In the genomic region with DNA sequence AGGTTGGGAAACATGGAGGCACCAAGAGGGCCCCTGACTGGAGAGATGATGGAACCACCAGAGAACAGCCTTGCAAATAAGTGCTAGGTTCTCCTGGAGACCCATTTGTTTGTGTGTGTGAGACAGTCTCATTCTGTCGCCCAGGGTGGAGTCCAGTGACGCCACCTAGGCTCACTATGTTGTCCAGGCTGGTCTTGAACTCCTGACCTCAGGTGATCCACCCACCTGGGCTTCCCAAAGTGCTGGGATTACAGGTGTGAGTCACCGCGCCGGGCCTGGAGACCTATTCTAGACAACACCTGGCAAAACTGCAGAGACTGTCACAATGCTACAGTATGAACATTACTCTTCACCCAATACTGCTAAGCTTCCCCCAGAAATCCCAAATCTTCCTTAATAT, we compare ENCODE assay signal across 10 cellular contexts. TPM values are rescaled to one million over a fixed set of nuclear protein-coding genes. Genes with fewer than 3 reads are reported as not detected.
DNase-seq lines count a peak whose midpoint lies in the region; ATAC-seq, FAIRE-seq and TF ChIP-seq lines count a peak whose summit lies in the region.
"Had no signal": no experiment of that assay in that cellular context is flagged by ENCODE, and none has a peak within 500 bp of the region (broad histone marks: within the 10 kb centered on the region; RNA-seq: fewer than 3 reads in every experiment).

No MANE protein-coding gene starts in this region.

- TF ChIP-seq CTCF in gastroesophageal sphincter (IDR thresholded peaks at IDR 0.05): no peak

- POLR2A ChIA-PET in activated CD4-positive, alpha-beta memory T cell treated with anti-CD3 and anti-CD28 coated beads, Interleukin-2, amount 10 ng/mL, durations not matched to agents 7 days and 5 days (lab: Charles Lee): interaction anchor here (0.6 to 3.5 kb wide), 5 partner anchors 11 to 67 kb away, joined by 4 to 26 read pairs (median 8); partner anchors contain the start of genes CCDC137, MRPL12 and OXLD1

- H3K4me3 ChIP-seq in right cardiac atrium (ENCODE audit: low read length) (peak overlapping the region; percentile 88), small intestine (ENCODE audit: low read depth in 1 of 2, low read length in 2 of 2) (peak overlapping the region in 1 of 2 donors; percentile 69), gastroesophageal sphincter (peak overlapping the region in 1 of 2 donors; percentile 75)

- H3K36me3 ChIP-seq in small intestine (ENCODE audit: control insufficient read depth in 2 of 2, insufficient read depth in 2 of 2, low read length in 2 of 2): no peaks in the 10 kb centered on the region
- H3K36me3 ChIP-seq in gastroesophageal sphincter: no peaks in the 10 kb centered on the region

- no peak overlapping the region for H3K27ac ChIP-seq in right cardiac atrium (ENCODE audit: low read length)
- no peak overlapping the region for H3K27ac ChIP-seq in small intestine (ENCODE audit: low read depth in 1 of 2, low read length in 1 of 2)
- peak overlapping the region in 1 of 4 donors; percentile 90 for H3K27ac ChIP-seq in gastroesophageal sphincter

- no peak for DNase-seq in T-helper 2 cell treated with Interferon-gamma antibody and Interleukin-4, amounts not matched to agents 5 μg/mL and 100 μg/mL, for 36 hours (ENCODE audit: low spot score)
- DNase-seq in T-helper 2 cell (no peak), right cardiac atrium (no peak), small intestine (peak; percentile 38), NCI-H446 treated with DMSO at 0.1 percent for 48 hours (lab: John Stamatoyannopoulos, UW) (no peak), amygdala (lab: John Stamatoyannopoulos, UW) (no peak)
- DNase-seq in activated CD4-positive, alpha-beta memory T cell treated with anti-CD3 and anti-CD28 coated beads, Interleukin-2, amount 10 ng/mL, durations not matched to agents 7 days and 5 days: no peak
- DNase-seq: NCI-H187 had no signal

- H3K9me3 ChIP-seq in right cardiac atrium (ENCODE audit: control insufficient read depth, low read length): no peaks in the 10 kb centered on the region
- no peaks in the 10 kb centered on the region for H3K9me3 ChIP-seq in small intestine (ENCODE audit: control insufficient read depth, low read depth)
- no peaks in the 10 kb centered on the region for H3K9me3 ChIP-seq in gastroesophageal sphincter

- WGBS in right cardiac atrium: 93% methylated on average over 5 of the region's 5 CpGs
- 50 to 81% (median 60%) methylated on average over 5 of the region's 5 CpGs for WGBS in small intestine, 3 donors
- 100% methylated on average over 2 of the region's 5 CpGs; no CpG with 5 or more reads in 1 of the 2 donors for WGBS in gastroesophageal sphincter (ENCODE audit: low coverage in 1 of 2), 2 donors

- peak overlapping the region; percentile 10 for H3K27ac Mint-ChIP-seq in T-helper 2 cell treated with Interferon-gamma antibody and Interleukin-4, amounts not matched to agents 5 μg/mL and 100 μg/mL, for 36 hours
- H3K27ac Mint-ChIP-seq in activated CD4-positive, alpha-beta memory T cell treated with anti-CD3 and anti-CD28 coated beads, Interleukin-2, amount 10 ng/mL, durations not matched to agents 7 days and 5 days: peak overlapping the region; percentile 83

- FAIRE-seq in small intestine (lab: Jason Lieb, UNC): no peak

- peaks cover 12% of the 10 kb centered on the region for H3K36me3 Mint-ChIP-seq in T-helper 2 cell treated with Interferon-gamma antibody and Interleukin-4, amounts not matched to agents 5 μg/mL and 100 μg/mL, for 36 hours (ENCODE audit: low read depth)
- peaks cover 16% of the 10 kb centered on the region for H3K36me3 Mint-ChIP-seq in activated CD4-positive, alpha-beta memory T cell treated with anti-CD3 and anti-CD28 coated beads, Interleukin-2, amount 10 ng/mL, durations not matched to agents 7 days and 5 days (ENCODE audit: low read depth)

- no peak for TF ChIP-seq EP300 in gastroesophageal sphincter (IDR thresholded peaks at IDR 0.05)

- H3K4me1 ChIP-seq in right cardiac atrium (ENCODE audit: control insufficient read depth, insufficient read depth, low read length) (peaks cover 4% of the 10 kb centered on the region), small intestine (ENCODE audit: control insufficient read depth in 2 of 2, insufficient read depth in 1 of 2, low read depth in 1 of 2, low read length in 1 of 2) (peaks cover 0 to 3% of the 10 kb centered on the region in 2 donors), gastroesophageal sphincter (peaks cover 3 to 43% (median 13%) of the 10 kb centered on the region in 3 donors)

- H3K4me1 Mint-ChIP-seq in T-helper 2 cell treated with Interferon-gamma antibody and Interleukin-4, amounts not matched to agents 5 μg/mL and 100 μg/mL, for 36 hours (ENCODE audit: low read depth): peaks cover 11% of the 10 kb centered on the region
- peaks cover 27% of the 10 kb centered on the region for H3K4me1 Mint-ChIP-seq in activated CD4-positive, alpha-beta memory T cell treated with anti-CD3 and anti-CD28 coated beads, Interleukin-2, amount 10 ng/mL, durations not matched to agents 7 days and 5 days

- intact Hi-C loops in right cardiac atrium (cut with DNase I): no loop called here

- no peaks in the 10 kb centered on the region for H3K27me3 Mint-ChIP-seq in T-helper 2 cell treated with Interferon-gamma antibody and Interleukin-4, amounts not matched to agents 5 μg/mL and 100 μg/mL, for 36 hours (ENCODE audit: low read depth)
- H3K27me3 Mint-ChIP-seq in activated CD4-positive, alpha-beta memory T cell treated with anti-CD3 and anti-CD28 coated beads, Interleukin-2, amount 10 ng/mL, durations not matched to agents 7 days and 5 days: no peaks in the 10 kb centered on the region

- CTCF ChIA-PET in activated CD4-positive, alpha-beta memory T cell treated with anti-CD3 and anti-CD28 coated beads, Interleukin-2, amount 10 ng/mL, durations not matched to agents 7 days and 5 days (lab: Charles Lee): interaction anchor here (1.2 kb wide), 1 partner anchor 384 kb away, joined by 3 read pairs; no protein-coding TSS in a partner anchor

- H3K4me3 Mint-ChIP-seq in T-helper 2 cell treated with Interferon-gamma antibody and Interleukin-4, amounts not matched to agents 5 μg/mL and 100 μg/mL, for 36 hours: peak overlapping the region; percentile 99
- H3K4me3 Mint-ChIP-seq in activated CD4-positive, alpha-beta memory T cell treated with anti-CD3 and anti-CD28 coated beads, Interleukin-2, amount 10 ng/mL, durations not matched to agents 7 days and 5 days: peak overlapping the region; percentile 98

- H3K27me3 ChIP-seq in right cardiac atrium (ENCODE audit: control insufficient read depth, insufficient read depth) (no peaks in the 10 kb centered on the region), small intestine (ENCODE audit: control insufficient read depth in 2 of 2, insufficient read depth in 2 of 2, low read length in 2 of 2) (no peaks in the 10 kb centered on the region), gastroesophageal sphincter (no peaks in the 10 kb centered on the region)

- no peak for TF ChIP-seq POLR2A in gastroesophageal sphincter (IDR thresholded peaks at IDR 0.05)

- H3K9me3 Mint-ChIP-seq in T-helper 2 cell treated with Interferon-gamma antibody and Interleukin-4, amounts not matched to agents 5 μg/mL and 100 μg/mL, for 36 hours: no peaks in the 10 kb centered on the region
- H3K9me3 Mint-ChIP-seq in activated CD4-positive, alpha-beta memory T cell treated with anti-CD3 and anti-CD28 coated beads, Interleukin-2, amount 10 ng/mL, durations not matched to agents 7 days and 5 days: no peaks in the 10 kb centered on the region

- ATAC-seq in right cardiac atrium: no peak
- no peak for ATAC-seq in gastroesophageal sphincter

RNA-seq across cellular contexts. Expression of gene NPLOC4, which starts 1.5 kb away (rescaled TPM):
- 10 to 100 TPM; 84.6 to 89.0 TPM for total RNA-seq in activated CD4-positive, alpha-beta memory T cell treated with anti-CD3 and anti-CD28 coated beads, Interleukin-2, amount 10 ng/mL, durations not matched to agents 7 days and 5 days
- total RNA-seq in right cardiac atrium: 100 to 1,000 TPM in 1 of 4 donors, 10 to 100 TPM in 3; 83.5 to 106 (median 89.5) TPM
- polyA plus RNA-seq in right cardiac atrium: 36.8 TPM
- 10 to 100 TPM; 33.0 to 34.4 (median 33.8) TPM for polyA plus RNA-seq in small intestine
- 10 to 100 TPM; 49.5 to 83.8 (median 58.0) TPM for total RNA-seq in gastroesophageal sphincter

RNA-seq across cellular contexts. Expression of gene TSPAN10, which starts 1.6 kb away (rescaled TPM):
- total RNA-seq in activated CD4-positive, alpha-beta memory T cell treated with anti-CD3 and anti-CD28 coated beads, Interleukin-2, amount 10 ng/mL, durations not matched to agents 7 days and 5 days: under 1 TPM; 0.38 to 0.43 TPM
- total RNA-seq in right cardiac atrium (under 1 TPM in 2 of 4 donors, not detected in 2; 0.24 to 0.31 TPM), gastroesophageal sphincter (under 1 TPM in 3 of 4 donors, not detected in 1; 0.27 to 0.89 (median 0.30) TPM)
- polyA plus RNA-seq in right cardiac atrium (0.27 TPM), small intestine (under 1 TPM in 1 of 3 donors, not detected in 2; 0.40 TPM)

RNA-seq across cellular contexts. Expression of gene PDE6G, which starts 20.9 kb away (rescaled TPM):
- total RNA-seq in activated CD4-positive, alpha-beta memory T cell treated with anti-CD3 and anti-CD28 coated beads, Interleukin-2, amount 10 ng/mL, durations not matched to agents 7 days and 5 days: 10 to 100 TPM; 10.0 to 10.9 TPM
- total RNA-seq in right cardiac atrium (under 1 TPM in 1 of 4 donors, not detected in 3; 0.41 TPM), gastroesophageal sphincter (under 1 TPM in 1 of 4 donors, not detected in 3; 0.62 TPM)
- polyA plus RNA-seq in right cardiac atrium (not detected), small intestine (1 to 10 TPM in 2 of 3 donors, not detected in 1; 1.4 to 7.8 TPM)
- total RNA-seq: urinary bladder had no signal

RNA-seq across cellular contexts. Expression of gene OXLD1, which starts 31.0 kb away (rescaled TPM):
- total RNA-seq in activated CD4-positive, alpha-beta memory T cell treated with anti-CD3 and anti-CD28 coated beads, Interleukin-2, amount 10 ng/mL, durations not matched to agents 7 days and 5 days: 10 to 100 TPM; 59.3 TPM
- total RNA-seq in right cardiac atrium (10 to 100 TPM; 20.7 to 27.9 (median 24.6) TPM), gastroesophageal sphincter (10 to 100 TPM; 19.4 to 31.8 (median 25.3) TPM)
- polyA plus RNA-seq in right cardiac atrium (41.0 TPM), small intestine (10 to 100 TPM; 54.8 to 76.0 (median 75.7) TPM)

RNA-seq across cellular contexts. Expression of gene CCDC137, which starts 31.1 kb away (rescaled TPM):
- 10 to 100 TPM; 28.8 to 33.3 TPM for total RNA-seq in activated CD4-positive, alpha-beta memory T cell treated with anti-CD3 and anti-CD28 coated beads, Interleukin-2, amount 10 ng/mL, durations not matched to agents 7 days and 5 days
- 1 to 10 TPM; 5.0 to 7.8 (median 6.7) TPM for total RNA-seq in right cardiac atrium
- polyA plus RNA-seq in right cardiac atrium: 10.9 TPM
- polyA plus RNA-seq in small intestine: 10 to 100 TPM; 18.1 to 89.2 (median 24.6) TPM
- total RNA-seq in gastroesophageal sphincter: 10 to 100 TPM in 2 of 4 donors, 1 to 10 TPM in 2; 8.2 to 16.1 (median 11.4) TPM

Comparison
In these comparisons a context has a peak if more than half of its experiments do, and no peak if none do; other contexts are left out.
1. RNA of gene PDE6G, which starts 20.9 kb away (total RNA-seq): 10.0 to 10.9 TPM in activated CD4-positive, alpha-beta memory T cell treated with anti-CD3 and anti-CD28 coated beads, Interleukin-2, amount 10 ng/mL, durations not matched to agents 7 days and 5 days; 0.41 TPM in right cardiac atrium and 0.62 TPM in gastroesophageal sphincter; every median in the first group is over 4 times any median in the second.